Comparison of ENCODE assay signal across 8 cellular contexts in genomic region chr5:131312235-131312772, GRCh38. TPM values are rescaled to one million over a fixed set of nuclear protein-coding genes. Genes with fewer than 3 reads are reported as not detected.
DNase-seq lines count a peak whose midpoint lies in the region; ATAC-seq and TF ChIP-seq lines count a peak whose summit lies in the region.
"Not testable (repeated sequence)": the region's sequence is repeated elsewhere in the genome, so short reads cannot be mapped to it uniquely, and the experiment has no call there.

No MANE protein-coding gene starts in this region.

- H3K56ac ChIP-seq in H9 (ENCODE audit: insufficient read length, low read depth, low read length), result not testable (repeated sequence)

- peak; percentile 34 for DNase-seq in H9
- peak in 2 of 3 donors; percentile 47 to 73 for DNase-seq in Peyer's patch
- peak; percentile 10 to 14 for DNase-seq in activated CD4-positive, alpha-beta T cell treated with anti-CD3 and anti-CD28 coated beads, Interleukin-2, amount 50 U/mL, for 4 hours
- peak; percentile 48 for DNase-seq in activated naive CD4-positive, alpha-beta T cell treated with Interleukin-2 at 50 U/mL for 16 hours
- peak; percentile 59 to 65 (median 59) for DNase-seq in effector memory CD8-positive, alpha-beta T cell
- peak; percentile 62 for DNase-seq in mucosa of gallbladder (ENCODE audit: low spot score)
- DNase-seq in stimulated activated CD4-positive, alpha-beta T cell treated with anti-CD3 and anti-CD28 coated beads, Interleukin-4, amount 100 ng/mL, for 24 hours, result peak; percentile 22

- TF ChIP-seq POLR2A in Peyer's patch (IDR thresholded peaks at IDR 0.05), result not testable (repeated sequence)

- not testable (repeated sequence) for H3K79me2 ChIP-seq in H9 (ENCODE audit: insufficient read depth, low read length)

- H2BK20ac ChIP-seq in H9 (ENCODE audit: low read depth, low read length, poor library complexity, severe bottlenecking), result not testable (repeated sequence)

- H3K23me2 ChIP-seq in H9 (ENCODE audit: insufficient read length, low read depth, low read length, poor library complexity, severe bottlenecking), result not testable (repeated sequence)

- peak; percentile 49 for ATAC-seq in effector memory CD8-positive, alpha-beta T cell (replicated peaks)

- H3K4me3 ChIP-seq in Peyer's patch, result peak overlapping the region; percentile 6 to 45 (median 24)

- H3K14ac ChIP-seq in H9 (ENCODE audit: insufficient read depth, low read length), result not testable (repeated sequence)

- not testable (repeated sequence) for H2AFZ ChIP-seq in H9 (ENCODE audit: low read length)

- not testable (repeated sequence) for H3T11ph ChIP-seq in H9 (ENCODE audit: low read length)

- H3K4me3 Mint-ChIP-seq in H9, result peak overlapping the region; percentile 79
- H3K4me3 Mint-ChIP-seq in effector memory CD8-positive, alpha-beta T cell, result peak overlapping the region; percentile 84 to 89

- H2AK5ac ChIP-seq in H9 (ENCODE audit: insufficient read length, low read length), result not testable (repeated sequence)

- H4K91ac ChIP-seq in H9 (ENCODE audit: insufficient read length, low read depth, low read length), result not testable (repeated sequence)

- not testable (repeated sequence) for H2BK12ac ChIP-seq in H9 (ENCODE audit: insufficient read length, low read depth, low read length)

- peak overlapping the region; percentile 70 for H3K9ac ChIP-seq in H9 (ENCODE audit: extremely low read depth, insufficient read length, low read length)

- H3K27me3 Mint-ChIP-seq in H9 (ENCODE audit: low read depth); effector memory CD8-positive, alpha-beta T cell: not testable (repeated sequence)

- H2BK15ac ChIP-seq in H9 (ENCODE audit: low read depth, low read length), result not testable (repeated sequence)

- H3K79me1 ChIP-seq in H9 (ENCODE audit: insufficient read depth, low read depth, low read length, poor library complexity, severe bottlenecking), result not testable (repeated sequence)

- H3K27ac ChIP-seq in 22Rv1, result peak overlapping the region; percentile 80
- H3K27ac ChIP-seq in H9 (ENCODE audit: insufficient read length, low read depth, low read length), result not testable (repeated sequence)
- peak overlapping the region; percentile 18 to 65 (median 44) for H3K27ac ChIP-seq in Peyer's patch

- H4K5ac ChIP-seq in H9 (ENCODE audit: insufficient read length, low read depth, low read length), result not testable (repeated sequence)

- not testable (repeated sequence) for H3K36me3 ChIP-seq in Peyer's patch

- H3K4me1 ChIP-seq in H9 (ENCODE audit: insufficient read depth, low read length), result not testable (repeated sequence)
- peaks cover 0 to 26% (median 0%) of the 10 kb centered on the region in 4 donors for H3K4me1 ChIP-seq in Peyer's patch

- not testable (repeated sequence) for H3K23ac ChIP-seq in H9 (ENCODE audit: insufficient read length, low read depth, low read length)

- H4K20me1 ChIP-seq in H9 (ENCODE audit: control insufficient read depth, insufficient read depth, insufficient read length), result not testable (repeated sequence)

- peaks cover 2 to 24% (median 8%) of the 10 kb centered on the region in 3 experiments for H3K36me3 Mint-ChIP-seq in H9 (ENCODE audit: insufficient read depth in 1 of 3, low read depth in 3 of 3)
- H3K36me3 Mint-ChIP-seq in effector memory CD8-positive, alpha-beta T cell (ENCODE audit: insufficient read depth), result peaks cover 56% of the 10 kb centered on the region

- no CpG with 5 or more reads among the region's 16 CpGs for WGBS in H9 (ENCODE audit: extremely low coverage, insufficient read length, low lambda C conversion rate)

- not testable (repeated sequence) for TF ChIP-seq CTCF in 22Rv1 (IDR thresholded peaks at IDR 0.05); H9 (conservative IDR thresholded peaks at IDR 0.05); Peyer's patch (IDR thresholded peaks at IDR 0.05)

- not testable (repeated sequence) for H4K8ac ChIP-seq in H9 (replicated peaks; ENCODE audit: insufficient read length, low read depth, low read length)

- H3K27me3 ChIP-seq in H9 (ENCODE audit: insufficient read depth, low read length); Peyer's patch: not testable (repeated sequence)

- H3K27ac Mint-ChIP-seq in H9, result peak overlapping the region; percentile 97 to 100 (median 99)
- H3K27ac Mint-ChIP-seq in effector memory CD8-positive, alpha-beta T cell, result peak overlapping the region; percentile 92 to 97

- not testable (repeated sequence) for H2BK5ac ChIP-seq in H9 (ENCODE audit: insufficient read length, low read length)

- peak overlapping the region; percentile 78 for H3K18ac ChIP-seq in H9 (ENCODE audit: insufficient read length, low read depth, low read length)

- not testable (repeated sequence) for H2BK120ac ChIP-seq in H9 (ENCODE audit: low read depth, low read length, poor library complexity, severe bottlenecking)

- H3K4me2 ChIP-seq in H9 (ENCODE audit: insufficient read depth, insufficient read length, low read length), result peak overlapping the region; percentile 28

- H3K9me3 ChIP-seq in H9 (ENCODE audit: control insufficient read depth, low read depth, low read length); Peyer's patch: not testable (repeated sequence)

- H3K4ac ChIP-seq in H9 (ENCODE audit: low read depth, low read length), result not testable (repeated sequence)

- H3K9me3 Mint-ChIP-seq in H9, result peaks cover 9 to 18% of the 10 kb centered on the region in 2 experiments
- H3K9me3 Mint-ChIP-seq in effector memory CD8-positive, alpha-beta T cell, result not testable (repeated sequence)

- H3K4me1 Mint-ChIP-seq in H9, result peaks cover 30 to 38% of the 10 kb centered on the region in 2 experiments
- peaks cover 57 to 82% of the 10 kb centered on the region in 2 donors for H3K4me1 Mint-ChIP-seq in effector memory CD8-positive, alpha-beta T cell (ENCODE audit: low read depth in 2 of 2)

RNA-seq across cellular contexts. Expression of gene CDC42SE2, which starts 48.5 kb away (rescaled TPM):
- total RNA-seq in H9 (2021) (22.2 and 23.2 TPM in 2 replicates), Peyer's patch (100 to 1,000 TPM in 2 of 4 donors, 10 to 100 TPM in 2; 49.9 to 125 (median 91.4) TPM), mucosa of gallbladder (47.6 TPM)

Comparison
In these comparisons a context has a peak if more than half of its experiments do, and no peak if none do; other contexts are left out.
1. DNase-seq: peak in every context shown above with its lines; median percentile 62 in mucosa of gallbladder; 60 in Peyer's patch; 59 in effector memory CD8-positive, alpha-beta T cell; 48 in activated naive CD4-positive, alpha-beta T cell treated with Interleukin-2 at 50 U/mL for 16 hours; 34 in H9; 22 in stimulated activated CD4-positive, alpha-beta T cell treated with anti-CD3 and anti-CD28 coated beads, Interleukin-4, amount 100 ng/mL, for 24 hours; 12 in activated CD4-positive, alpha-beta T cell treated with anti-CD3 and anti-CD28 coated beads, Interleukin-2, amount 50 U/mL, for 4 hours.